ENCODE assay signal across 13 cellular contexts in the genomic region with DNA sequence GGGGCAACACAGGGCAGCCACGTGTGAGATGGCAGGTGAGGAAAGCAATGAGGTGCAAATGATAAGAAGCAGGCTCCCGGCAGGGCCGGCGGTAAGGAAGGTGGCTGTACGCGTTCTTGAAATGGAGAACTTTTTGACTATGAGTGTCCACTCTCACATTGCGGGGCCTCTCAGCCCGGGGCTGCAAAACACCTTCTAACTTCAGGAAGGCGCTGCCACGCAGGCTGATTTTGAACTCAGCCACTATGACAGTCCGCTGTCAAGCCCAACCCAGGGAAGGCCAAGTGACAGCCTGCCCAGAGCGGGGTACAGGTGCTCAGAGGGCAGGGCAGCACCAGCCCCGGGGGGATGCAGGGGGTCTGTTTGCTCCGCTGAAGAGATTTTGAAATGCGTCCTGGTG. TPM values are rescaled to one million over a fixed set of nuclear protein-coding genes. Genes with fewer than 3 reads are reported as not detected.
DNase-seq lines count a peak whose midpoint lies in the region; ATAC-seq and TF ChIP-seq lines count a peak whose summit lies in the region.
"Had no signal": no experiment of that assay in that cellular context is flagged by ENCODE, and none has a peak within 500 bp of the region (broad histone marks: within the 10 kb centered on the region; RNA-seq: fewer than 3 reads in every experiment).

No MANE protein-coding gene starts in this region.

- peaks cover 0 to 5% of the 10 kb centered on the region in 2 donors for H3K36me3 Mint-ChIP-seq in activated T-cell treated with anti-CD3 and anti-CD28 coated beads, Interleukin-2, amount 50 U/mL, for 72 hours (ENCODE audit: insufficient read depth in 2 of 2)
- H3K36me3 Mint-ChIP-seq in activated T-cell treated with anti-CD3 and anti-CD28 coated beads, Interleukin-2, amount 50 U/mL, for 4 hours (ENCODE audit: insufficient read depth): peaks cover 5% of the 10 kb centered on the region
- H3K36me3 Mint-ChIP-seq in activated CD8-positive, alpha-beta T cell treated with anti-CD3 and anti-CD28 coated beads for 36 hours (ENCODE audit: low read depth): peaks cover 1% of the 10 kb centered on the region

- peaks cover 99% of the 10 kb centered on the region for H3K4me1 Mint-ChIP-seq in activated T-cell treated with anti-CD3 and anti-CD28 coated beads, Interleukin-2, amount 50 U/mL, for 72 hours (ENCODE audit: low read depth)
- peaks cover 81% of the 10 kb centered on the region for H3K4me1 Mint-ChIP-seq in activated T-cell treated with anti-CD3 and anti-CD28 coated beads, Interleukin-2, amount 50 U/mL, for 4 hours (ENCODE audit: low read depth)
- H3K4me1 Mint-ChIP-seq in activated CD8-positive, alpha-beta T cell treated with anti-CD3 and anti-CD28 coated beads for 36 hours (ENCODE audit: low read depth): peaks cover 86% of the 10 kb centered on the region

- H3K27me3 ChIP-seq in heart left ventricle (no peaks in the 10 kb centered on the region), spleen (replicated peaks in 1 of 7) (no peaks in the 10 kb centered on the region), foreskin keratinocyte (no peaks in the 10 kb centered on the region)
- H3K27me3 ChIP-seq: Peyer's patch had no signal

- intact Hi-C loops in activated CD8-positive, alpha-beta T cell treated with anti-CD3 and anti-CD28 coated beads for 36 hours (cut with micrococcal nuclease): loop anchor here (5.0 kb wide), 1 partner anchor 34 kb away; no protein-coding TSS in a partner anchor
- intact Hi-C loops in heart left ventricle (cut with DNase I): loop anchor here in 1 of 10 donors (10.0 kb wide), 1 partner anchor 166 kb away; the partner anchor contains the start of gene RAI1
- intact Hi-C loops in spleen (cut with DNase I; ENCODE audit: low total_unique reads): no loop called here

- H3K27me3 Mint-ChIP-seq in activated T-cell treated with anti-CD3 and anti-CD28 coated beads, Interleukin-2, amount 50 U/mL, for 72 hours (ENCODE audit: low read depth): no peaks in the 10 kb centered on the region
- no peaks in the 10 kb centered on the region for H3K27me3 Mint-ChIP-seq in activated T-cell treated with anti-CD3 and anti-CD28 coated beads, Interleukin-2, amount 50 U/mL, for 4 hours (ENCODE audit: low read depth)
- no peaks in the 10 kb centered on the region for H3K27me3 Mint-ChIP-seq in activated CD8-positive, alpha-beta T cell treated with anti-CD3 and anti-CD28 coated beads for 36 hours

- no peak for DNase-seq in activated T-cell treated with anti-CD3 and anti-CD28 coated beads, Interleukin-2, amount 50 U/mL, for 72 hours
- DNase-seq in activated T-cell treated with anti-CD3 and anti-CD28 coated beads, Interleukin-2, amount 50 U/mL, for 4 hours: no peak
- no peak for DNase-seq in activated CD8-positive, alpha-beta T cell treated with anti-CD3 and anti-CD28 coated beads for 36 hours
- DNase-seq in heart left ventricle (no peak), spleen (no peak), foreskin keratinocyte (no peak), T1000 (lab: John Stamatoyannopoulos, UW) (no peak)
- DNase-seq: activated CD8-positive, alpha-beta memory T cell treated with anti-CD3 and anti-CD28 coated beads for 24 hours; DMS153; NCI-H1436 treated with DMSO at 0.1 percent for 48 hours; NCI-H524 treated with DMSO at 0.1 percent for 48 hours; Peyer's patch had no signal

- POLR2A ChIA-PET in activated CD8-positive, alpha-beta T cell treated with anti-CD3 and anti-CD28 coated beads for 36 hours (lab: Charles Lee): interaction anchor here (1.0 to 19.1 kb wide), 3 partner anchors 10 to 156 kb away, joined by 4 to 617 read pairs (median 15); partner anchors contain the start of gene SREBF1

- TF ChIP-seq POLR2A in heart left ventricle (IDR thresholded peaks at IDR 0.05): no peak
- no peak for TF ChIP-seq POLR2A in spleen (IDR thresholded peaks at IDR 0.05)

- H3K27ac ChIP-seq in heart left ventricle (peak overlapping the region in 11 of 12 donors; percentile 6 to 95 (median 79)), spleen (peak overlapping the region in 6 of 8 donors; percentile 80 to 92 (median 84)), foreskin keratinocyte (no peak overlapping the region)

- H3K36me3 ChIP-seq in heart left ventricle: peaks cover 0 to 16% (median 11%) of the 10 kb centered on the region in 9 donors
- peaks cover 0 to 19% (median 0%) of the 10 kb centered on the region in 6 donors for H3K36me3 ChIP-seq in spleen

- H3K4me3 ChIP-seq in heart left ventricle (no peak overlapping the region), spleen (no peak overlapping the region)
- H3K4me3 ChIP-seq: Peyer's patch had no signal

- no peak for ATAC-seq in activated T-cell treated with anti-CD3 and anti-CD28 coated beads, Interleukin-2, amount 50 U/mL, for 72 hours (replicated peaks in 1 of 2)
- no peak for ATAC-seq in activated T-cell treated with anti-CD3 and anti-CD28 coated beads, Interleukin-2, amount 50 U/mL, for 4 hours
- ATAC-seq in activated CD8-positive, alpha-beta T cell treated with anti-CD3 and anti-CD28 coated beads for 36 hours: no peak
- peak in 2 of 4 donors; percentile 8 to 21 for ATAC-seq in heart left ventricle
- no peak for ATAC-seq in foreskin keratinocyte
- no peak for ATAC-seq in GM18519 (IDR thresholded peaks at IDR 0.05; ENCODE audit: low FRiP score, unreplicated experiment)

- CTCF ChIA-PET in activated CD8-positive, alpha-beta T cell treated with anti-CD3 and anti-CD28 coated beads for 36 hours (lab: Charles Lee): interaction anchor here (1.2 to 11.3 kb wide), 4 partner anchors 9 to 182 kb away, joined by 3 to 83 read pairs (median 26); partner anchors contain the start of gene SREBF1

- H3K4me1 ChIP-seq in heart left ventricle (peaks cover 10 to 61% (median 37%) of the 10 kb centered on the region in 12 donors), spleen (peaks cover 19 to 58% (median 34%) of the 10 kb centered on the region in 6 donors), foreskin keratinocyte (peaks cover 12% of the 10 kb centered on the region)

- H3K9me3 ChIP-seq in heart left ventricle (no peaks in the 10 kb centered on the region), spleen (no peaks in the 10 kb centered on the region)
- H3K9me3 ChIP-seq: Peyer's patch had no signal

- H3K4me3 Mint-ChIP-seq in activated T-cell treated with anti-CD3 and anti-CD28 coated beads, Interleukin-2, amount 50 U/mL, for 72 hours: peak overlapping the region; percentile 59 to 86
- H3K4me3 Mint-ChIP-seq in activated T-cell treated with anti-CD3 and anti-CD28 coated beads, Interleukin-2, amount 50 U/mL, for 4 hours: no peak overlapping the region
- peak overlapping the region; percentile 44 for H3K4me3 Mint-ChIP-seq in activated CD8-positive, alpha-beta T cell treated with anti-CD3 and anti-CD28 coated beads for 36 hours

- WGBS in heart left ventricle, 4 donors: 50 to 70% (median 63%) methylated on average over 14 to 15 of the region's 15 CpGs
- 63 to 85% (median 83%) methylated on average over 14 to 15 of the region's 15 CpGs for WGBS in spleen, 5 donors

- TF ChIP-seq CTCF in activated CD8-positive, alpha-beta T cell treated with anti-CD3 and anti-CD28 coated beads for 36 hours (IDR thresholded peaks at IDR 0.05): no peak
- TF ChIP-seq CTCF in heart left ventricle (IDR thresholded peaks at IDR 0.05) (no peak), spleen (IDR thresholded peaks at IDR 0.05 in 8 of 11, conservative IDR thresholded peaks at IDR 0.05 in 3 of 11) (no peak), foreskin keratinocyte (conservative IDR thresholded peaks at IDR 0.05) (no peak)

- no peak overlapping the region for H3K27ac Mint-ChIP-seq in activated T-cell treated with anti-CD3 and anti-CD28 coated beads, Interleukin-2, amount 50 U/mL, for 72 hours
- peak overlapping the region; percentile 98 for H3K27ac Mint-ChIP-seq in activated CD8-positive, alpha-beta T cell treated with anti-CD3 and anti-CD28 coated beads for 36 hours

- no peaks in the 10 kb centered on the region for H3K9me3 Mint-ChIP-seq in activated T-cell treated with anti-CD3 and anti-CD28 coated beads, Interleukin-2, amount 50 U/mL, for 72 hours
- H3K9me3 Mint-ChIP-seq in activated T-cell treated with anti-CD3 and anti-CD28 coated beads, Interleukin-2, amount 50 U/mL, for 4 hours: no peaks in the 10 kb centered on the region
- no peaks in the 10 kb centered on the region for H3K9me3 Mint-ChIP-seq in activated CD8-positive, alpha-beta T cell treated with anti-CD3 and anti-CD28 coated beads for 36 hours

RNA-seq across cellular contexts. Expression of gene SREBF1, which starts 14.3 kb away (rescaled TPM):
- total RNA-seq in activated T-cell treated with anti-CD3 and anti-CD28 coated beads, Interleukin-2, amount 50 U/mL, for 72 hours: 100 to 1,000 TPM; 192 to 209 TPM
- total RNA-seq in activated T-cell treated with anti-CD3 and anti-CD28 coated beads, Interleukin-2, amount 50 U/mL, for 4 hours: 10 to 100 TPM; 34.3 to 44.0 (median 34.6) TPM
- total RNA-seq in activated CD8-positive, alpha-beta T cell treated with anti-CD3 and anti-CD28 coated beads for 36 hours: 100 to 1,000 TPM; 103 to 116 TPM
- total RNA-seq in heart left ventricle (10 to 100 TPM; 12.8 to 55.2 (median 17.8) TPM), spleen (10 to 100 TPM; 35.4 to 74.8 (median 56.7) TPM), foreskin keratinocyte (113 and 118 TPM in 2 replicates)
- polyA plus RNA-seq in heart left ventricle (10 to 100 TPM; 22.1 to 41.0 TPM), spleen (10 to 100 TPM; 25.0 to 38.2 (median 33.7) TPM), foreskin keratinocyte (67.3 and 72.1 TPM in 2 replicates)
